In genomic region chr10:124587811-124588211, GRCh38 we compare ENCODE assay signal across 9 cellular contexts.
"Had no signal": no experiment of that assay in that cellular context is flagged by ENCODE, and none has a peak within 500 bp of the region (broad histone marks: within the 10 kb centered on the region; RNA-seq: fewer than 3 reads in every experiment).

No MANE protein-coding gene starts in this region.

- H3K4me1 Mint-ChIP-seq: activated naive CD8-positive, alpha-beta T cell treated with anti-CD3 and anti-CD28 coated beads, Interleukin-2, amount 10 ng/mL, durations not matched to agents 7 days and 5 days had no signal

- ATAC-seq: activated T-cell treated with anti-CD3 and anti-CD28 coated beads, Interleukin-2, amount 50 U/mL, for 72 hours had no signal

- H3K36me3 Mint-ChIP-seq: activated CD4-positive, alpha-beta memory T cell treated with anti-CD3 and anti-CD28 coated beads for 36 hours; activated naive CD8-positive, alpha-beta T cell treated with anti-CD3 and anti-CD28 coated beads, Interleukin-2, amount 10 ng/mL, durations not matched to agents 7 days and 5 days had no signal

- H3K27me3 Mint-ChIP-seq: activated CD4-positive, alpha-beta memory T cell treated with anti-CD3 and anti-CD28 coated beads for 36 hours; memory B cell had no signal

- DNase-seq: activated CD4-positive, alpha-beta memory T cell treated with anti-CD3 and anti-CD28 coated beads for 36 hours; activated CD4-positive, alpha-beta T cell treated with anti-CD3 and anti-CD28 coated beads for 1 hour; activated naive CD8-positive, alpha-beta T cell treated with anti-CD3 and anti-CD28 coated beads, Interleukin-2, amount 10 ng/mL, durations not matched to agents 7 days and 5 days; activated T-cell treated with anti-CD3 and anti-CD28 coated beads, Interleukin-2, amount 50 U/mL, for 72 hours; anterior cingulate cortex; nephron progenitor cell; trophoblast cell had no signal

- H3K27ac Mint-ChIP-seq: activated CD4-positive, alpha-beta memory T cell treated with anti-CD3 and anti-CD28 coated beads for 36 hours; activated naive CD8-positive, alpha-beta T cell treated with anti-CD3 and anti-CD28 coated beads, Interleukin-2, amount 10 ng/mL, durations not matched to agents 7 days and 5 days; activated T-cell treated with anti-CD3 and anti-CD28 coated beads, Interleukin-2, amount 50 U/mL, for 72 hours had no signal

- H3K4me3 Mint-ChIP-seq: activated CD4-positive, alpha-beta memory T cell treated with anti-CD3 and anti-CD28 coated beads for 36 hours; activated naive CD8-positive, alpha-beta T cell treated with anti-CD3 and anti-CD28 coated beads, Interleukin-2, amount 10 ng/mL, durations not matched to agents 7 days and 5 days; activated T-cell treated with anti-CD3 and anti-CD28 coated beads, Interleukin-2, amount 50 U/mL, for 72 hours; nephron progenitor cell had no signal

- H3K27me3 ChIP-seq: dorsolateral prefrontal cortex had no signal
